ENCODE assay signal across 14 cellular contexts in the genomic region with DNA sequence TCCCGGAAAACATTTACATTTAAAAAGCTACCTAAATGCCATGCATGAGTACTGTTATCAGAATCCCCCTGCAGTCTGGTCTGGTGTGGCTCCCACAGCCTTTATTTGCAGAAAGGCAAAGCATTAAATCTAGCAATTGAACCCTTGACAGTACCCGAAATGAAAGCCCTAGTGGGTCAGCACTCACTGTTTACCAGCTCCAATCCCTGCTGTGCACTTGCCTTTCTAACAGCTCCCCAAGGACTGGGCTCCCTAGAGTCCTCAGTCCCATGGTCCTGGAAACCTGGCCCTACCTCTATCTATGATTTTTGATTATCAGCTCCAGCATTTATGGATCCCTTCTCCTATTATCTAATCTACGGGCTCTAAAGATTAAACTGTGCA. TPM values are rescaled to one million over a fixed set of nuclear protein-coding genes. Genes with fewer than 3 reads are reported as not detected.
A peak's percentile ranks its signal among the peaks of the same experiment; 100 is the strongest.
DNase-seq lines count a peak whose midpoint lies in the region; ATAC-seq, FAIRE-seq and TF ChIP-seq lines count a peak whose summit lies in the region.
"Had no signal": no experiment of that assay in that cellular context is flagged by ENCODE, and none has a peak within 500 bp of the region (broad histone marks: within the 10 kb centered on the region; RNA-seq: fewer than 3 reads in every experiment).

No MANE protein-coding gene starts in this region.

- H3K4me3 ChIP-seq in CD8-positive, alpha-beta memory T cell (ENCODE audit: low read length) = no peak overlapping the region
- no peak overlapping the region; the same call in 1 of the 2 replicates for H3K4me3 ChIP-seq in MM.1S (ENCODE audit: low read length)
- H3K4me3 ChIP-seq in coronary artery = no peak overlapping the region
- H3K4me3 ChIP-seq in pancreas = peak overlapping the region in 1 of 4 donors; percentile 1
- H3K4me3 ChIP-seq: dorsolateral prefrontal cortex, HAP-1, MG63, mucosa of descending colon had no signal

- CTCF ChIA-PET in CD8-positive, alpha-beta memory T cell (lab: Charles Lee) = no interaction called here

- TF ChIP-seq CTCF in MM.1S (IDR thresholded peaks at IDR 0.05; ENCODE audit: low read length) (no peak), coronary artery (IDR thresholded peaks at IDR 0.05) (no peak), pancreas (IDR thresholded peaks at IDR 0.05) (no peak)

- WGBS in pancreas, 2 donors = 50 to 54% methylated on average over 3 of the region's 3 CpGs

- H3K4me2 ChIP-seq in MM.1S (ENCODE audit: low read depth, low read length) = peak overlapping the region; percentile 70

- POLR2A ChIA-PET in CD8-positive, alpha-beta memory T cell (lab: Charles Lee) = no interaction called here

- H3K9me3 Mint-ChIP-seq in CD8-positive, alpha-beta memory T cell = peaks cover 0 to 3% (median 0%) of the 10 kb centered on the region in 5 donors
- H3K9me3 Mint-ChIP-seq: activated naive CD4-positive, alpha-beta T cell treated with anti-CD3 and anti-CD28 coated beads for 36 hours; stimulated activated naive CD8-positive, alpha-beta T cell treated with anti-CD3 and anti-CD28 coated beads, Interleukin-15, amount 100 ng/mL, for 72 hours had no signal

- H3K4me3 Mint-ChIP-seq in CD8-positive, alpha-beta memory T cell = no peak overlapping the region
- H3K4me3 Mint-ChIP-seq: activated naive CD4-positive, alpha-beta T cell treated with anti-CD3 and anti-CD28 coated beads for 36 hours; stimulated activated naive CD8-positive, alpha-beta T cell treated with anti-CD3 and anti-CD28 coated beads, Interleukin-15, amount 100 ng/mL, for 72 hours had no signal

- peaks cover 4 to 30% (median 8%) of the 10 kb centered on the region in 3 donors for H3K4me1 Mint-ChIP-seq in CD8-positive, alpha-beta memory T cell

- no peaks in the 10 kb centered on the region for H3K27me3 ChIP-seq in CD8-positive, alpha-beta memory T cell (ENCODE audit: insufficient read depth, low read length, poor library complexity, severe bottlenecking)
- H3K27me3 ChIP-seq in MM.1S (replicated peaks; ENCODE audit: insufficient read depth, low read length) = no peaks in the 10 kb centered on the region
- H3K27me3 ChIP-seq in pancreas = no peaks in the 10 kb centered on the region
- H3K27me3 ChIP-seq: dorsolateral prefrontal cortex, MG63 had no signal

- H4K20me1 ChIP-seq in MM.1S (ENCODE audit: insufficient read depth, low read length) = no peaks in the 10 kb centered on the region

- no peaks in the 10 kb centered on the region for H3K9me3 ChIP-seq in CD8-positive, alpha-beta memory T cell (ENCODE audit: low read length)
- H3K9me3 ChIP-seq in MM.1S (replicated peaks; ENCODE audit: insufficient read depth, low read length) (no peaks in the 10 kb centered on the region), pancreas (no peaks in the 10 kb centered on the region)
- H3K9me3 ChIP-seq: HAP-1, MG63, mucosa of descending colon had no signal

- peaks cover 35% of the 10 kb centered on the region for H3F3A ChIP-seq in MM.1S (ENCODE audit: insufficient read depth, low read length)

- no peak overlapping the region for H2AFZ ChIP-seq in MM.1S (ENCODE audit: low read length)

- peaks cover 10% of the 10 kb centered on the region for H3K4me1 ChIP-seq in CD8-positive, alpha-beta memory T cell (ENCODE audit: insufficient read depth, low read length)
- H3K4me1 ChIP-seq in MM.1S (ENCODE audit: low read length) (peaks cover 57% of the 10 kb centered on the region), pancreas (peaks cover 22 to 47% (median 40%) of the 10 kb centered on the region in 3 donors)
- H3K4me1 ChIP-seq: HAP-1 had no signal

- H3K79me2 ChIP-seq in MM.1S (ENCODE audit: low read length) = peaks cover 31% of the 10 kb centered on the region

- no peak for FAIRE-seq in pancreas (lab: Jason Lieb, UNC)

- H3K27ac Mint-ChIP-seq in CD8-positive, alpha-beta memory T cell = peak overlapping the region in 2 of 8 donors; percentile 3 to 15
- H3K27ac Mint-ChIP-seq: activated naive CD4-positive, alpha-beta T cell treated with anti-CD3 and anti-CD28 coated beads for 36 hours had no signal

- peaks cover 0 to 3% of the 10 kb centered on the region in 2 donors for H3K27me3 Mint-ChIP-seq in CD8-positive, alpha-beta memory T cell

- peak overlapping the region; percentile 86 for H3K9ac ChIP-seq in MM.1S (ENCODE audit: low read length)

- H3K36me3 ChIP-seq in CD8-positive, alpha-beta memory T cell (ENCODE audit: insufficient read depth, low read length) = no peaks in the 10 kb centered on the region
- H3K36me3 ChIP-seq in MM.1S (replicated peaks; ENCODE audit: insufficient read depth, low read length) (peaks cover 2% of the 10 kb centered on the region; the same call in 1 of the 2 replicates), pancreas (no peaks in the 10 kb centered on the region)
- H3K36me3 ChIP-seq: HAP-1, MG63 had no signal

- H3K36me3 Mint-ChIP-seq in CD8-positive, alpha-beta memory T cell = no peaks in the 10 kb centered on the region

- peak overlapping the region; percentile 66 for H3K27ac ChIP-seq in CD8-positive, alpha-beta memory T cell (ENCODE audit: low read depth, low read length)
- H3K27ac ChIP-seq in MM.1S (ENCODE audit: low read length) (peak overlapping the region; percentile 97), coronary artery (peak overlapping the region; percentile 15 to 84), pancreas (peak overlapping the region; percentile 70 to 92 (median 80))

- intact Hi-C loops in pancreas (cut with DNase I) = no loop called here

- ATAC-seq in pancreas (no peak), HG03135 (IDR thresholded peaks at IDR 0.05; ENCODE audit: unreplicated experiment) (no peak), HG03457 (IDR thresholded peaks at IDR 0.05; ENCODE audit: unreplicated experiment) (no peak), GM19467 (IDR thresholded peaks at IDR 0.05; ENCODE audit: unreplicated experiment) (no peak)

- no peak for DNase-seq in CD8-positive, alpha-beta memory T cell
- DNase-seq in MM.1S = no peak
- DNase-seq in coronary artery (ENCODE audit: low spot score) = no peak
- no peak for DNase-seq in pancreas
- DNase-seq in ecto neural progenitor cell (ENCODE audit: low spot score) = no peak
- DNase-seq: activated naive CD4-positive, alpha-beta T cell treated with anti-CD3 and anti-CD28 coated beads for 36 hours; dorsolateral prefrontal cortex; MG63; stimulated activated naive CD8-positive, alpha-beta T cell treated with anti-CD3 and anti-CD28 coated beads, Interleukin-15, amount 100 ng/mL, for 72 hours had no signal

- H3K9me2 ChIP-seq in MM.1S (replicated peaks; ENCODE audit: insufficient read depth, low read length) = no peaks in the 10 kb centered on the region

RNA-seq across cellular contexts. Expression of gene MACC1, which starts 1.9 kb away (rescaled TPM):
- under 1 TPM; 0.37 to 0.86 TPM for total RNA-seq in CD8-positive, alpha-beta memory T cell
- 0.08 TPM for polyA plus RNA-seq in CD8-positive, alpha-beta memory T cell
- total RNA-seq in pancreas = 10 to 100 TPM in 3 of 6 donors, 1 to 10 TPM in 3; 8.7 to 27.0 (median 12.2) TPM
- polyA plus RNA-seq in pancreas = 1 to 10 TPM; 1.5 to 2.2 TPM

Comparison
In these comparisons a context has a peak if more than half of its experiments do, and no peak if none do; other contexts are left out.
1. RNA of gene MACC1, which starts 1.9 kb away (total RNA-seq): 8.7 to 27.0 TPM in pancreas; 0.37 to 0.86 TPM in CD8-positive, alpha-beta memory T cell; every median in the first group is over 4 times any median in the second.
2. Peak in every context shown above with its lines, with median percentiles within 50 percentile points of each other: H3K27ac ChIP-seq.